Comparison of ENCODE assay signal across 17 cellular contexts in the genomic region with DNA sequence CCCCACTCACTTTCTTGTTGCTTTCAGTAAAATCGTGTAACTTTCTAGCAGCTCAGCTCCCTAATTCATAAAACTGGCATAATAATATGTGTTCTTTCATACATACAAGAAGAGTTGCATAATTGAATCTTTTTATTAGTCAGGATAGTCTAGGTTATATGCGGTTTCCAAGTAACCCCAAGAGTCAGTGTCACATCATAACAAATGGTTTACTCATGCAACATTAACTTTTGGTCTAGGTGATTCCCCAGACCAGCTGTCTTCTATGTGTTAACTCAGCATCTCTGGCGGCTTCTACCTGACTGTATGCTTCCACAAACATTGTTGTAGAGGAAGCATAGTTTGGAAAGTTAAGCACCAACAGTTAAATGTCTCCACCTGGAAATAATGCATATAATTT.
DNase-seq lines count a peak whose midpoint lies in the region; ATAC-seq and TF ChIP-seq lines count a peak whose summit lies in the region.
"Had no signal": no experiment of that assay in that cellular context is flagged by ENCODE, and none has a peak within 500 bp of the region (broad histone marks: within the 10 kb centered on the region; RNA-seq: fewer than 3 reads in every experiment).

No MANE protein-coding gene starts in this region.

- H3K27ac Mint-ChIP-seq in WTC11: no peak overlapping the region
- H3K27ac Mint-ChIP-seq in nephron progenitor cell: no peak overlapping the region
- H3K27ac Mint-ChIP-seq: activated B cell treated with CpG ODN at 0.5 μM for 24 hours; activated CD8-positive, alpha-beta memory T cell treated with anti-CD3 and anti-CD28 coated beads, Interleukin-2, amount 10 ng/mL, durations not matched to agents 7 days and 5 days; CD14-positive monocyte; mesothelial cell of epicardium; type B pancreatic cell had no signal

- H3K27me3 Mint-ChIP-seq in WTC11 (ENCODE audit: low read depth) (no peaks in the 10 kb centered on the region), nephron progenitor cell (ENCODE audit: low read depth, poor library complexity) (no peaks in the 10 kb centered on the region)
- H3K27me3 Mint-ChIP-seq: activated B cell treated with CpG ODN at 0.5 μM for 24 hours; activated CD8-positive, alpha-beta memory T cell treated with anti-CD3 and anti-CD28 coated beads, Interleukin-2, amount 10 ng/mL, durations not matched to agents 7 days and 5 days had no signal

- H3K36me3 Mint-ChIP-seq in WTC11 (no peaks in the 10 kb centered on the region), nephron progenitor cell (ENCODE audit: low read depth) (no peaks in the 10 kb centered on the region)
- H3K36me3 Mint-ChIP-seq: activated CD8-positive, alpha-beta memory T cell treated with anti-CD3 and anti-CD28 coated beads, Interleukin-2, amount 10 ng/mL, durations not matched to agents 7 days and 5 days; CD14-positive monocyte; mesothelial cell of epicardium; type B pancreatic cell had no signal

- no peaks in the 10 kb centered on the region for H3K4me1 Mint-ChIP-seq in WTC11
- no peaks in the 10 kb centered on the region for H3K4me1 Mint-ChIP-seq in nephron progenitor cell
- H3K4me1 Mint-ChIP-seq: activated B cell treated with CpG ODN at 0.5 μM for 24 hours; activated CD8-positive, alpha-beta memory T cell treated with anti-CD3 and anti-CD28 coated beads, Interleukin-2, amount 10 ng/mL, durations not matched to agents 7 days and 5 days; CD14-positive monocyte; mesothelial cell of epicardium had no signal

- H3K4me3 Mint-ChIP-seq in WTC11: no peak overlapping the region
- H3K4me3 Mint-ChIP-seq in nephron progenitor cell: no peak overlapping the region
- H3K4me3 Mint-ChIP-seq: activated B cell treated with CpG ODN at 0.5 μM for 24 hours; activated CD8-positive, alpha-beta memory T cell treated with anti-CD3 and anti-CD28 coated beads, Interleukin-2, amount 10 ng/mL, durations not matched to agents 7 days and 5 days; CD14-positive monocyte; mesothelial cell of epicardium; type B pancreatic cell had no signal

- TF ChIP-seq CTCF in epithelial cell of proximal tubule (conservative IDR thresholded peaks at IDR 0.05; ENCODE audit: low read depth, low read length) (no peak), WTC11 (IDR thresholded peaks at IDR 0.05) (no peak), nephron progenitor cell (IDR thresholded peaks at IDR 0.05) (no peak)

- CTCF ChIA-PET in WTC11 (lab: Charles Lee): no interaction called here

- POLR2A ChIA-PET in WTC11 (lab: Charles Lee): no interaction called here

- ATAC-seq in WTC11 (no peak), GM18870 (IDR thresholded peaks at IDR 0.05; ENCODE audit: unreplicated experiment) (no peak)
- ATAC-seq: activated CD8-positive, alpha-beta memory T cell treated with anti-CD3 and anti-CD28 coated beads, Interleukin-2, amount 10 ng/mL, durations not matched to agents 7 days and 5 days; sciatic nerve had no signal

- no peaks in the 10 kb centered on the region for H3K9me3 Mint-ChIP-seq in WTC11
- no peaks in the 10 kb centered on the region for H3K9me3 Mint-ChIP-seq in nephron progenitor cell
- H3K9me3 Mint-ChIP-seq: mesothelial cell of epicardium, type B pancreatic cell had no signal

- peak; percentile 47 for DNase-seq in EL
- peak; percentile 75 for DNase-seq in NCI-H69 (lab: John Stamatoyannopoulos, UW)
- peak; percentile 25 for DNase-seq in epithelial cell of proximal tubule (ENCODE audit: low read depth)
- peak; percentile 86 for DNase-seq in renal cortical epithelial cell (ENCODE audit: low read depth)
- DNase-seq in WTC11 (ENCODE audit: low spot score): no peak
- DNase-seq in nephron progenitor cell: no peak
- DNase-seq: activated B cell treated with CpG ODN at 0.5 μM for 24 hours; activated CD8-positive, alpha-beta memory T cell treated with anti-CD3 and anti-CD28 coated beads, Interleukin-2, amount 10 ng/mL, durations not matched to agents 7 days and 5 days; dorsolateral prefrontal cortex; NCI-H1694; NCI-H446 treated with DMSO at 0.1 percent for 48 hours; T-helper 1 cell had no signal

- no peak overlapping the region for H3K4me3 ChIP-seq in epithelial cell of proximal tubule (ENCODE audit: low read depth, low read length)
- H3K4me3 ChIP-seq: dorsolateral prefrontal cortex had no signal

TF ChIP-seq in WTC11, 78 proteins besides CTCF, POLR2A, EP300 and RAD21 (continues in another document):
- TF ChIP-seq, protein P1, sequence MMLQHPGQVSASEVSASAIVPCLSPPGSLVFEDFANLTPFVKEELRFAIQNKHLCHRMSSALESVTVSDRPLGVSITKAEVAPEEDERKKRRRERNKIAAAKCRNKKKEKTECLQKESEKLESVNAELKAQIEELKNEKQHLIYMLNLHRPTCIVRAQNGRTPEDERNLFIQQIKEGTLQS (CRISPR knock-in tag; conservative IDR thresholded peaks at IDR 0.05): no peak
- TF ChIP-seq, protein P2, sequence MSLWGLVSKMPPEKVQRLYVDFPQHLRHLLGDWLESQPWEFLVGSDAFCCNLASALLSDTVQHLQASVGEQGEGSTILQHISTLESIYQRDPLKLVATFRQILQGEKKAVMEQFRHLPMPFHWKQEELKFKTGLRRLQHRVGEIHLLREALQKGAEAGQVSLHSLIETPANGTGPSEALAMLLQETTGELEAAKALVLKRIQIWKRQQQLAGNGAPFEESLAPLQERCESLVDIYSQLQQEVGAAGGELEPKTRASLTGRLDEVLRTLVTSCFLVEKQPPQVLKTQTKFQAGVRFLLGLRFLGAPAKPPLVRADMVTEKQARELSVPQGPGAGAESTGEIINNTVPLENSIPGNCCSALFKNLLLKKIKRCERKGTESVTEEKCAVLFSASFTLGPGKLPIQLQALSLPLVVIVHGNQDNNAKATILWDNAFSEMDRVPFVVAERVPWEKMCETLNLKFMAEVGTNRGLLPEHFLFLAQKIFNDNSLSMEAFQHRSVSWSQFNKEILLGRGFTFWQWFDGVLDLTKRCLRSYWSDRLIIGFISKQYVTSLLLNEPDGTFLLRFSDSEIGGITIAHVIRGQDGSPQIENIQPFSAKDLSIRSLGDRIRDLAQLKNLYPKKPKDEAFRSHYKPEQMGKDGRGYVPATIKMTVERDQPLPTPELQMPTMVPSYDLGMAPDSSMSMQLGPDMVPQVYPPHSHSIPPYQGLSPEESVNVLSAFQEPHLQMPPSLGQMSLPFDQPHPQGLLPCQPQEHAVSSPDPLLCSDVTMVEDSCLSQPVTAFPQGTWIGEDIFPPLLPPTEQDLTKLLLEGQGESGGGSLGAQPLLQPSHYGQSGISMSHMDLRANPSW (CRISPR knock-in tag; conservative IDR thresholded peaks at IDR 0.05; ENCODE audit: low read depth): no peak
- TF ChIP-seq GTF2I (CRISPR knock-in tag; conservative IDR thresholded peaks at IDR 0.05) (no peak), KAT7 (CRISPR knock-in tag; IDR thresholded peaks at IDR 0.05; ENCODE audit: borderline replicate concordance) (no peak), FOXP1 (CRISPR knock-in tag; IDR thresholded peaks at IDR 0.05; ENCODE audit: borderline replicate concordance) (no peak), GABPB1 (CRISPR knock-in tag; IDR thresholded peaks at IDR 0.05) (no peak), NR1H2 (CRISPR knock-in tag; IDR thresholded peaks at IDR 0.05) (no peak), GRHL2 (CRISPR knock-in tag; IDR thresholded peaks at IDR 0.05; ENCODE audit: insufficient replicate concordance, severe bottlenecking) (no peak), SMAD4 (CRISPR knock-in tag; IDR thresholded peaks at IDR 0.05) (no peak), FOXJ3 (CRISPR knock-in tag; IDR thresholded peaks at IDR 0.05; ENCODE audit: borderline replicate concordance) (no peak), ZNF671 (CRISPR knock-in tag; IDR thresholded peaks at IDR 0.05) (no peak), PRRX2 (CRISPR knock-in tag; IDR thresholded peaks at IDR 0.05) (no peak), OVOL2 (CRISPR knock-in tag; IDR thresholded peaks at IDR 0.05; ENCODE audit: borderline replicate concordance) (no peak)
- TF ChIP-seq, protein P3, sequence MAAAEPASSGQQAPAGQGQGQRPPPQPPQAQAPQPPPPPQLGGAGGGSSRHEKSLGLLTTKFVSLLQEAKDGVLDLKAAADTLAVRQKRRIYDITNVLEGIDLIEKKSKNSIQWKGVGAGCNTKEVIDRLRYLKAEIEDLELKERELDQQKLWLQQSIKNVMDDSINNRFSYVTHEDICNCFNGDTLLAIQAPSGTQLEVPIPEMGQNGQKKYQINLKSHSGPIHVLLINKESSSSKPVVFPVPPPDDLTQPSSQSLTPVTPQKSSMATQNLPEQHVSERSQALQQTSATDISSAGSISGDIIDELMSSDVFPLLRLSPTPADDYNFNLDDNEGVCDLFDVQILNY (CRISPR knock-in tag; IDR thresholded peaks at IDR 0.05): no peak
- TF ChIP-seq, protein P4, sequence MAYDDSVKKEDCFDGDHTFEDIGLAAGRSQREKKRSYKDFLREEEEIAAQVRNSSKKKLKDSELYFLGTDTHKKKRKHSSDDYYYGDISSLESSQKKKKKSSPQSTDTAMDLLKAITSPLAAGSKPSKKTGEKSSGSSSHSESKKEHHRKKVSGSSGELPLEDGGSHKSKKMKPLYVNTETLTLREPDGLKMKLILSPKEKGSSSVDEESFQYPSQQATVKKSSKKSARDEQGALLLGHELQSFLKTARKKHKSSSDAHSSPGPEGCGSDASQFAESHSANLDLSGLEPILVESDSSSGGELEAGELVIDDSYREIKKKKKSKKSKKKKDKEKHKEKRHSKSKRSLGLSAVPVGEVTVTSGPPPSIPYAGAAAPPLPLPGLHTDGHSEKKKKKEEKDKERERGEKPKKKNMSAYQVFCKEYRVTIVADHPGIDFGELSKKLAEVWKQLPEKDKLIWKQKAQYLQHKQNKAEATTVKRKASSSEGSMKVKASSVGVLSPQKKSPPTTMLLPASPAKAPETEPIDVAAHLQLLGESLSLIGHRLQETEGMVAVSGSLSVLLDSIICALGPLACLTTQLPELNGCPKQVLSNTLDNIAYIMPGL (CRISPR knock-in tag; IDR thresholded peaks at IDR 0.05): no peak
- TF ChIP-seq, protein P5, sequence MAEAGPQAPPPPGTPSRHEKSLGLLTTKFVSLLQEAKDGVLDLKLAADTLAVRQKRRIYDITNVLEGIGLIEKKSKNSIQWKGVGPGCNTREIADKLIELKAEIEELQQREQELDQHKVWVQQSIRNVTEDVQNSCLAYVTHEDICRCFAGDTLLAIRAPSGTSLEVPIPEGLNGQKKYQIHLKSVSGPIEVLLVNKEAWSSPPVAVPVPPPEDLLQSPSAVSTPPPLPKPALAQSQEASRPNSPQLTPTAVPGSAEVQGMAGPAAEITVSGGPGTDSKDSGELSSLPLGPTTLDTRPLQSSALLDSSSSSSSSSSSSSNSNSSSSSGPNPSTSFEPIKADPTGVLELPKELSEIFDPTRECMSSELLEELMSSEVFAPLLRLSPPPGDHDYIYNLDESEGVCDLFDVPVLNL (CRISPR knock-in tag; IDR thresholded peaks at IDR 0.05; ENCODE audit: borderline replicate concordance, low read depth): no peak
- TF ChIP-seq, protein P6, sequence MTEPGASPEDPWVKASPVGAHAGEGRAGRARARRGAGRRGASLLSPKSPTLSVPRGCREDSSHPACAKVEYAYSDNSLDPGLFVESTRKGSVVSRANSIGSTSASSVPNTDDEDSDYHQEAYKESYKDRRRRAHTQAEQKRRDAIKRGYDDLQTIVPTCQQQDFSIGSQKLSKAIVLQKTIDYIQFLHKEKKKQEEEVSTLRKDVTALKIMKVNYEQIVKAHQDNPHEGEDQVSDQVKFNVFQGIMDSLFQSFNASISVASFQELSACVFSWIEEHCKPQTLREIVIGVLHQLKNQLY (CRISPR knock-in tag; IDR thresholded peaks at IDR 0.05): no peak

Comparison
In these comparisons a context has a peak if more than half of its experiments do, and no peak if none do; other contexts are left out.
1. DNase-seq: peak in EL (single experiment), NCI-H69 (single experiment), epithelial cell of proximal tubule (single experiment) and renal cortical epithelial cell (single experiment); none in WTC11 (single experiment) and nephron progenitor cell (single experiment).